ENCODE assay signal across 8 cellular contexts in the genomic region with DNA sequence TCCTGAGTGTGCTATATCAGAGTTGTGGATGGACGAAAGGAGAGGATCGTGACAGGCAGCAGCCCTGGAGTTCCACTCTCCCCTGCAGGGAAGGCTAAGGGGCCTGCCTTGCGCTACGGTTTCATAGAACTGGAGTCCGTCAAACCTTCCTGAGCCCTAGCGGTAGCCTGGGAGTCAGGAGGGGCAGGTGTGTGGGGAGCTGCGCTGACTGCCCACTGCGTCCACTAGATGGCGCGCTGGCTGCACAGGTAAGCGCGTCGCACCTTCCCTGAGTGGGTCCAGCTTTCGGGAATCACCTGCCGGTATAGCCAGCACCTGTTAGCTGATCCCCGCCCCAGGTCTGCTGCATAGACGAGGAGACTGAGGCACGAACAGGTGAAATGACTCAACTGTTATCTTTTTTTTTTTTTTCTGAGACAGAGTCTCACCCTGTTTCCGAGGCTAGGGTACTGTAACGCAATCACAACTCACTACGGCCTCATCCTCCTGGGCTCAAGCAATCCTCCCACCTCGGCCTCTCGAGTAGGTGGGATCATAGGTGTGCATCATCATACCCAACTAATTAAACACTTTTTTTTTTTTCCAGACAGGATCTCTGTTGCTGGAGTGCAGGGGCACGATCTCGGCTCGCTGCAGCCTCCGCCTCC. TPM values are rescaled to one million over a fixed set of nuclear protein-coding genes. Genes with fewer than 3 reads are reported as not detected.
DNase-seq lines count a peak whose midpoint lies in the region; ATAC-seq and TF ChIP-seq lines count a peak whose summit lies in the region.

No MANE protein-coding gene starts in this region.

- H3K27ac ChIP-seq in upper lobe of right lung, result no peak overlapping the region

- TF ChIP-seq CTCF in Caco-2 (IDR thresholded peaks at IDR 0.05; ENCODE audit: insufficient read depth in 1 of 2, low read depth in 1 of 2, low read length in 1 of 2, severe bottlenecking in 1 of 2, unreplicated experiment in 1 of 2), result peak; percentile 89 to 92
- peak; percentile 81 for TF ChIP-seq CTCF in upper lobe of right lung (IDR thresholded peaks at IDR 0.05)

- DNase-seq in Caco-2 (peak; percentile 85 to 86), NCI-H69 (lab: John Stamatoyannopoulos, UW) (peak; percentile 90), occipital lobe (lab: John Stamatoyannopoulos, UW) (peak; percentile 3), upper lobe of right lung (peak; percentile 90)
- peak; percentile 8 for DNase-seq in activated CD8-positive, alpha-beta memory T cell treated with anti-CD3 and anti-CD28 coated beads, Interleukin-2, amount 50 U/mL, for 24 hours (ENCODE audit: extremely low read depth)

- H3K4me1 ChIP-seq in Caco-2 (peaks cover 38% of the 10 kb centered on the region), upper lobe of right lung (no peaks in the 10 kb centered on the region)

- POLR2A ChIA-PET in Caco-2 (lab: Charles Lee), result no interaction called here

- no peaks in the 10 kb centered on the region for H3K27me3 Mint-ChIP-seq in Caco-2 (ENCODE audit: insufficient read depth, unreplicated experiment)

- H3K9me3 ChIP-seq in Caco-2 (no peaks in the 10 kb centered on the region), upper lobe of right lung (no peaks in the 10 kb centered on the region)

- H3K4me3 ChIP-seq in Caco-2 (ENCODE audit: low read depth, low read length) (no peak overlapping the region), upper lobe of right lung (no peak overlapping the region)

- BruUV-seq in Caco-2 (replicated peaks; lab: Mats Ljungman, UMichigan), result no TSS peak

- no peak overlapping the region for H3K27ac Mint-ChIP-seq in Caco-2 (ENCODE audit: unreplicated experiment)

- peaks cover 18% of the 10 kb centered on the region for H3K36me3 Mint-ChIP-seq in Caco-2 (ENCODE audit: insufficient read depth, unreplicated experiment)

- H3K27me3 ChIP-seq in Caco-2 (replicated peaks; ENCODE audit: control insufficient read depth, insufficient read depth, low read length) (no peaks in the 10 kb centered on the region), upper lobe of right lung (no peaks in the 10 kb centered on the region)

- intact Hi-C loops in Caco-2 (cut with micrococcal nuclease; ENCODE audit: unreplicated experiment), result no loop called here
- intact Hi-C loops in upper lobe of right lung (cut with DNase I), result no loop called here

- ATAC-seq in HG02759 (IDR thresholded peaks at IDR 0.05; ENCODE audit: unreplicated experiment), result peak; percentile 64
- peak; percentile 78 for ATAC-seq in esophagus mucosa
- ATAC-seq in upper lobe of right lung, result peak; percentile 95
- ATAC-seq in GM21619 (IDR thresholded peaks at IDR 0.05; ENCODE audit: unreplicated experiment), result no peak

- H3K36me3 ChIP-seq in Caco-2 (ENCODE audit: control insufficient read depth, insufficient read depth, low read length) (no peaks in the 10 kb centered on the region), upper lobe of right lung (no peaks in the 10 kb centered on the region)

- CTCF ChIA-PET in Caco-2 (lab: Charles Lee), result interaction anchor here (0.7 to 1.1 kb wide), 6 partner anchors 192 to 523 kb away, joined by 3 to 10 read pairs (median 3); no protein-coding TSS in a partner anchor

- H3K9me3 Mint-ChIP-seq in Caco-2 (ENCODE audit: unreplicated experiment), result peaks cover 13% of the 10 kb centered on the region

- peaks cover 23% of the 10 kb centered on the region for H3K4me1 Mint-ChIP-seq in Caco-2 (ENCODE audit: low read depth, unreplicated experiment)

- no peak overlapping the region for H3K4me3 Mint-ChIP-seq in Caco-2 (ENCODE audit: unreplicated experiment)

RNA-seq across cellular contexts. Expression of a gene that starts 20.2 kb away (rescaled TPM):
- 60.9 and 66.9 TPM in 2 replicates for total RNA-seq in Caco-2 (2022)
- total RNA-seq in esophagus mucosa, result 30.6 TPM
- 0.16 TPM for total RNA-seq in occipital lobe
- 22.9 TPM for total RNA-seq in upper lobe of right lung

Comparison
In these comparisons a context has a peak if more than half of its experiments do, and no peak if none do; other contexts are left out.
1. DNase-seq: peak in every context shown above with its lines; median percentile 90 in NCI-H69; 90 in upper lobe of right lung; 86 in Caco-2; 8 in activated CD8-positive, alpha-beta memory T cell treated with anti-CD3 and anti-CD28 coated beads, Interleukin-2, amount 50 U/mL, for 24 hours; 3 in occipital lobe.
2. RNA of a gene that starts 20.2 kb away (total RNA-seq): 60.9 to 66.9 TPM in Caco-2, 30.6 TPM in esophagus mucosa (single experiment) and 22.9 TPM in upper lobe of right lung (single experiment); 0.16 TPM in occipital lobe (single experiment); every median in the first group is over 10 times any median in the second.